ENCODE assay signal across 8 cellular contexts in the genomic region with DNA sequence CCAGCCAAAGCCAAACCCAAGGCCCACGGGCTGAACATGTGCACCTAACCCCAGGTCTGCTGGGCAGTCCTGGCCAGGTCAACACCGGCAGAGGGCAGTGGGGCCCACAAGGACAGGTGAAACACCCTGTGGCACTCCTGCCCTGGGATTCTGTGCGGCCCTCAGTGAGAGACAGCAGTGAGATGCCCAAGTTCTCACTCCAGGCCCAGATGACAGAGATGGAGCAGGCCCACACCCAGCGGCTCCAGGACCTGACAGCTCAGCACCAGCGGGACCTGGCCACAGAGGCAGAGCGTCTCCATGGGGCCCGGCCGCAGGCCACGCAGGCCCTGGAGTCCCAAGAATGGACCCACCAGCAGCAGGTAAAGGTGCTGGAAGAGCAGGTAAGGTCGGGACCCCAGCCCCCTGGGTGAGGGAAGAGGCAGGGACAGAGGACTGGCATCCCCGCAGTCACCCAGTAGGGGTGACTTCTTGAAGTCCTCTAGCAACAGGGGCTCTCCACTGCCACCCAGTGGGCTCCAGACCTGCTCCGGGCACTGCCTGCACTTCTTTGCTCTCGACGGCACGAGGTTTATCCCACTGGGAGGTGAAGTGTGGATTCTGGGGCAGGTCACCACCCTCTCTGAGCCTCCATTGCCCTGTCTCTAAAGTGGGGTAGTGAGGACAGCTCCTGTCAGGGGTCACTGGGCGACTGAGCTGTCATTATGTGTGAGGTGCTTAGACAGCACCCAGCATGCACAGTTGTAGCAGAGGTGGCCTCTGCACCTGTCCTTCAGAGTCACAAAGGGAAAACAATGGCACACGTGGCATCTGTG. TPM values are rescaled to one million over a fixed set of nuclear protein-coding genes. Genes with fewer than 3 reads are reported as not detected.
DNase-seq lines count a peak whose midpoint lies in the region; ATAC-seq, FAIRE-seq and TF ChIP-seq lines count a peak whose summit lies in the region.

No MANE protein-coding gene starts in this region.

- no peak overlapping the region for H4K91ac ChIP-seq in H1 (replicated peaks; ENCODE audit: insufficient read length, low read length)

- H2BK15ac ChIP-seq in H1 (ENCODE audit: low read length), result no peak overlapping the region

- H2AK5ac ChIP-seq in H1 (ENCODE audit: low read depth, low read length), result no peak overlapping the region; the same call in 1 of the 2 replicates

- no peak for TF ChIP-seq POLR2A in H1 (IDR thresholded peaks at IDR 0.05; ENCODE audit: control extremely low read depth in 1 of 2, low read depth in 2 of 2, low read length in 2 of 2)

- H3K36me3 ChIP-seq in H1 (ENCODE audit: control insufficient read depth in 2 of 4, insufficient read depth in 4 of 4, low read length in 3 of 4) (no peaks in the 10 kb centered on the region), parathyroid adenoma (ENCODE audit: control insufficient read depth, insufficient read depth, low read length) (no peaks in the 10 kb centered on the region)

- no peak overlapping the region for H2BK20ac ChIP-seq in H1 (ENCODE audit: low read length)

- peaks cover 0 to 2% of the 10 kb centered on the region in 2 experiments for H4K20me1 ChIP-seq in H1 (replicated peaks in 1 of 2; ENCODE audit: control insufficient read depth in 1 of 2, insufficient read depth in 2 of 2, low read length in 2 of 2)

- H3K4me2 ChIP-seq in H1 (ENCODE audit: insufficient read depth in 1 of 2, low read depth in 2 of 2, low read length in 2 of 2) (no peak overlapping the region), parathyroid adenoma (ENCODE audit: low read length) (no peak overlapping the region)

- no peak overlapping the region for H3K27ac Mint-ChIP-seq in activated CD4-positive, alpha-beta T cell treated with anti-CD3 and anti-CD28 coated beads, Interleukin-2, amount 10 ng/mL, durations not matched to agents 24 days and 14 days

- no peak for ATAC-seq in HG03280 (IDR thresholded peaks at IDR 0.05; ENCODE audit: unreplicated experiment)

- H3K27me3 ChIP-seq in H1 (replicated peaks in 1 of 4; ENCODE audit: control insufficient read depth in 3 of 4, extremely low read depth in 1 of 4, insufficient read depth in 3 of 4, low read length in 3 of 4), result no peaks in the 10 kb centered on the region
- no peaks in the 10 kb centered on the region for H3K27me3 ChIP-seq in parathyroid adenoma (ENCODE audit: control insufficient read depth, insufficient read depth, low read length)

- DNase-seq in GM10248 (ENCODE audit: extremely low spot score) (no peak), NCI-H1694 treated with DMSO at 0.1 percent for 48 hours (lab: John Stamatoyannopoulos, UW) (peak; percentile 18), H1 (ENCODE audit: low read depth in 1 of 2, low spot score in 2 of 2) (peak in 1 of 2 experiments; percentile 48), NK-92 (lab: John Stamatoyannopoulos, UW; ENCODE audit: unreplicated experiment) (no peak)
- no peak for DNase-seq in activated CD4-positive, alpha-beta T cell treated with anti-CD3 and anti-CD28 coated beads, Interleukin-2, amount 10 ng/mL, durations not matched to agents 24 days and 14 days
- no peak for DNase-seq in activated CD4-positive, alpha-beta T cell treated with anti-CD3 and anti-CD28 coated beads, Interleukin-2, amount 50 U/mL, for 48 hours

- H2BK120ac ChIP-seq in H1 (replicated peaks; ENCODE audit: low read depth, low read length), result no peak overlapping the region

- H3K4me3 ChIP-seq in H1 (ENCODE audit: extremely low read depth in 1 of 4, insufficient read depth in 2 of 4, low read depth in 3 of 4, low read length in 4 of 4) (no peak overlapping the region), parathyroid adenoma (ENCODE audit: low read depth, low read length) (no peak overlapping the region)

- H2BK5ac ChIP-seq in H1 (ENCODE audit: low read depth, low read length), result no peak overlapping the region

- no peak overlapping the region for H3K23ac ChIP-seq in H1 (ENCODE audit: insufficient read length)

- peak; percentile 40 to 56 for TF ChIP-seq RAD21 in H1 (IDR thresholded peaks at IDR 0.05 in 1 of 2, conservative IDR thresholded peaks at IDR 0.05 in 1 of 2; ENCODE audit: low read depth in 2 of 2, low read length in 2 of 2)

- WGBS in H1 (ENCODE audit: extremely low coverage in 1 of 2, insufficient coverage in 1 of 2, insufficient read length in 1 of 2, insufficient replicate concordance in 2 of 2, low coverage in 1 of 2, low lambda C conversion rate in 2 of 2, missing lambda C conversion rate in 1 of 2), 2 experiments, result 88% methylated on average over 17 of the region's 17 CpGs; no CpG with 5 or more reads in 1 of the 2 experiments

- intact Hi-C loops in activated CD4-positive, alpha-beta T cell treated with anti-CD3 and anti-CD28 coated beads, Interleukin-2, amount 10 ng/mL, durations not matched to agents 24 days and 14 days (cut with micrococcal nuclease), result no loop called here

- H3K9me3 ChIP-seq in H1 (ENCODE audit: insufficient read depth in 2 of 2, low read depth in 1 of 2, low read length in 1 of 2) (peaks cover 6 to 21% of the 10 kb centered on the region in 2 experiments; a peak in 3 of 4 replicates), parathyroid adenoma (ENCODE audit: control insufficient read depth, low read length) (no peaks in the 10 kb centered on the region)

- TF ChIP-seq EP300 in H1 (IDR thresholded peaks at IDR 0.05; ENCODE audit: borderline replicate concordance in 1 of 2, low read depth in 2 of 2, low read length in 2 of 2), result no peak

- no peak overlapping the region for H2BK12ac ChIP-seq in H1 (ENCODE audit: low read depth, low read length)

- CTCF ChIA-PET in GM10248 (lab: Yijun Ruan, JAX), result interaction anchor here (1.3 kb wide), 1 partner anchor 75 kb away, joined by 3 read pairs; no protein-coding TSS in a partner anchor
- CTCF ChIA-PET in H1 (lab: Charles Lee; ENCODE audit: partially characterized antibody), result interaction anchor here (0.9 to 2.8 kb wide), 6 partner anchors 12 to 157 kb away, joined by 3 to 15 read pairs (median 4); no protein-coding TSS in a partner anchor

- no peaks in the 10 kb centered on the region; a peak in 1 of 7 replicates for H3K4me1 ChIP-seq in H1 (replicated peaks in 1 of 4; ENCODE audit: control insufficient read depth in 3 of 4, insufficient read depth in 4 of 4, low read length in 3 of 4)
- peaks cover 5% of the 10 kb centered on the region for H3K4me1 ChIP-seq in parathyroid adenoma

- no peaks in the 10 kb centered on the region for H3K79me2 ChIP-seq in H1 (ENCODE audit: control insufficient read depth in 1 of 2, insufficient read depth in 2 of 2, low read length in 2 of 2)
- H3K79me2 ChIP-seq in parathyroid adenoma, result no peaks in the 10 kb centered on the region

- peak overlapping the region; percentile 51; the same call in 1 of the 2 replicates for H4K8ac ChIP-seq in H1 (ENCODE audit: extremely low read depth, insufficient read depth, low read length)

- no peak overlapping the region for H3K4ac ChIP-seq in H1 (replicated peaks; ENCODE audit: insufficient read length, low read depth, low read length)

- H3K36me3 Mint-ChIP-seq in activated CD4-positive, alpha-beta T cell treated with anti-CD3 and anti-CD28 coated beads, Interleukin-2, amount 10 ng/mL, durations not matched to agents 24 days and 14 days (ENCODE audit: low read depth), result no peaks in the 10 kb centered on the region

- no peaks in the 10 kb centered on the region for H3K79me1 ChIP-seq in H1 (ENCODE audit: low read depth, low read length)

- FAIRE-seq in H1 (lab: Jason Lieb, UNC), result no peak

- H3K4me1 Mint-ChIP-seq in activated CD4-positive, alpha-beta T cell treated with anti-CD3 and anti-CD28 coated beads, Interleukin-2, amount 10 ng/mL, durations not matched to agents 24 days and 14 days, result no peaks in the 10 kb centered on the region

- no peak overlapping the region for H3K56ac ChIP-seq in H1 (replicated peaks; ENCODE audit: insufficient read length, low read depth, low read length)

- H3K9ac ChIP-seq in H1 (replicated peaks in 1 of 4; ENCODE audit: extremely low read depth in 1 of 4, low read depth in 3 of 4, low read length in 3 of 4) (no peak overlapping the region), parathyroid adenoma (no peak overlapping the region)

- POLR2A ChIA-PET in GM10248 (lab: Yijun Ruan, JAX) (no interaction called here), H1 (lab: Charles Lee; ENCODE audit: partially characterized antibody) (interaction anchor here (1.6 kb wide), 1 partner anchor 9 kb away, joined by 3 read pairs; a partner anchor contains a TSS)

- peaks cover 4% of the 10 kb centered on the region for H3K27me3 Mint-ChIP-seq in activated CD4-positive, alpha-beta T cell treated with anti-CD3 and anti-CD28 coated beads, Interleukin-2, amount 10 ng/mL, durations not matched to agents 24 days and 14 days

- no peak overlapping the region for H3K14ac ChIP-seq in H1 (ENCODE audit: insufficient read length)

- H4K5ac ChIP-seq in H1 (ENCODE audit: insufficient read length, low read depth, low read length), result no peak overlapping the region

- H3K18ac ChIP-seq in H1 (ENCODE audit: extremely low read depth, low read length), result no peak overlapping the region

- H3K4me3 Mint-ChIP-seq in activated CD4-positive, alpha-beta T cell treated with anti-CD3 and anti-CD28 coated beads, Interleukin-2, amount 10 ng/mL, durations not matched to agents 24 days and 14 days, result no peak overlapping the region

- H3K27ac ChIP-seq in H1 (ENCODE audit: low read depth, low read length), result no peak overlapping the region
- no peak overlapping the region for H3K27ac ChIP-seq in parathyroid adenoma

- TF ChIP-seq CTCF in GM10248 (IDR thresholded peaks at IDR 0.05; ENCODE audit: control extremely low read depth, extremely low read depth, low read depth, missing control alignments) (peak; percentile 19), H1 (IDR thresholded peaks at IDR 0.05; ENCODE audit: control extremely low read depth in 1 of 3, insufficient read depth in 1 of 3, low read depth in 1 of 3, low read length in 3 of 3) (peak in 2 of 3 experiments; percentile 56 to 81; a peak in 3 of 4 replicates), parathyroid adenoma (IDR thresholded peaks at IDR 0.05) (peak; percentile 47)

- no peaks in the 10 kb centered on the region for H3K9me3 Mint-ChIP-seq in activated CD4-positive, alpha-beta T cell treated with anti-CD3 and anti-CD28 coated beads, Interleukin-2, amount 10 ng/mL, durations not matched to agents 24 days and 14 days

- peaks cover 2% of the 10 kb centered on the region; the same call in 1 of the 2 replicates for H3K23me2 ChIP-seq in H1 (ENCODE audit: low read depth, low read length)

- H2AFZ ChIP-seq in H1 (ENCODE audit: low read length) (no peak overlapping the region), parathyroid adenoma (no peak overlapping the region)

RNA-seq across cellular contexts. Expression of a gene that starts 8.8 kb away (rescaled TPM):
- total RNA-seq in H1 (2021; fragmentation: NEBNext Ultra II Directional; extraction: Animal tissue kit (Norgen Biotek cat#: 25700)), result 1.9 and 2.4 TPM in 2 replicates
- 1.9 and 2.6 TPM in 2 replicates for polyA plus RNA-seq in H1 (2011; rRNA removed)
- polyA plus RNA-seq in H1 (2011; cell fraction: cytosol; rRNA removed), result 1.7 TPM
- polyA plus RNA-seq in H1 (2011; cell fraction: nucleus; rRNA removed), result 8.2 TPM
- polyA plus RNA-seq in H1 (2012, experiment 1 of 2), result 1.1 to 1.8 TPM (median 1.6 TPM) in 4 replicates
- 0.67 TPM for polyA plus RNA-seq in H1 (2012, experiment 2 of 2)
- 0.95 TPM for polyA plus RNA-seq in H1 (2013, experiment 1 of 2)
- 1.0 TPM for polyA plus RNA-seq in H1 (2013, experiment 2 of 2)
- 3.0 and 3.2 TPM in 2 replicates for polyA minus RNA-seq in H1 (2011; rRNA and poly(A)+ RNA removed)
- 5.0 TPM for polyA minus RNA-seq in H1 (2011; cell fraction: cytosol; rRNA and poly(A)+ RNA removed)
- 11.6 TPM for polyA minus RNA-seq in H1 (2011; cell fraction: nucleus; rRNA and poly(A)+ RNA removed)
- 1.3 and 1.9 TPM in 2 replicates for total RNA-seq in activated CD4-positive, alpha-beta T cell treated with anti-CD3 and anti-CD28 coated beads, Interleukin-2, amount 10 ng/mL, durations not matched to agents 24 days and 14 days
